In the genomic region with DNA sequence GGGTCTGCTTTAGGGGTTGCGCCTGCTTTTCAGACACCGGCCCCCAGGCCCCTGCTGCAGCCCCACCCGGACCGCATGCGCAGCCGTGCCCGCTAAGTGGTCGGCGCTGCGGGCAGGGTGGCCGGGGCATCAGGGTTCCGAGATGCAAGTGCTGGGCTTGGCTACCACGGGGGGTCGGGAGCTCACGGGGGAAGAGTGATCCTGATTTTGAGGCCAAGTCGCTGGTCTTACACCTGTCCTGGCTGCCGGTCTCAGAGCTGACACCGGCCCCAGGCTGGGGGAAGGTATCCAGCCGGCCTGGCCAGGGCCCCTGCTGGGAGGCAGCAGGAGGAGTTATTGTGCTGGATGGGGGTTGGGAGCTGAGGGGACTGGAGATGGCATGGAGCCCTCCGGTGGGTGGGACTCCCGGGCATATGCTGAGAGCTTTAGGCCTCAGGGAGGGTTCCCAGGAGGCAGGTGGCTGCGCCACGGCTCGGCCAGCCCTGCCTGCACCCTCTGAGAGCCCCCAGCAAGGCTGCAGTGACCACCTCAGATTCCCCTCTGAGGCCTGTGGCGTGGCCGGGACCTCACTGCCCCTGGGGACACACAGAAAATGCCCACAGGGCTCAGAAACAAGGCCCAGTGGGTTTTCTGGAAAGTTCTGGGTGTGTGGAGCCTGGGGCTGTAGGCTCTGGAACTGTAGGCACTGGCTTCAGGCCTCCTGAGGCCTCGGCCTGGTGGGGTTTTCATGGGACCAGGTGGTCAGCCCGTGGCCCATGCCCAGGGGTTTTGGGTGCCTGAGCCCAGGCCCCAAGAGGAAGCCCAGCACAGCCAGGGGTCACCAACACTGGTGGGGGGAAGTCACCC, we compare ENCODE assay signal across 13 cellular contexts. TPM values are rescaled to one million over a fixed set of nuclear protein-coding genes. Genes with fewer than 3 reads are reported as not detected.
DNase-seq lines count a peak whose midpoint lies in the region; ATAC-seq, FAIRE-seq and TF ChIP-seq lines count a peak whose summit lies in the region.
"Had no signal": no experiment of that assay in that cellular context is flagged by ENCODE, and none has a peak within 500 bp of the region (broad histone marks: within the 10 kb centered on the region; RNA-seq: fewer than 3 reads in every experiment).

No MANE protein-coding gene starts in this region.

- no peak for TF ChIP-seq POLR2A in IMR-90 (IDR thresholded peaks at IDR 0.05; ENCODE audit: low read depth, low read length)
- TF ChIP-seq POLR2A in K562 (conservative IDR thresholded peaks at IDR 0.05), result no peak

- H3K23ac ChIP-seq in IMR-90 (ENCODE audit: low read depth, low read length), result peak overlapping the region; percentile 65

- H2BK20ac ChIP-seq in IMR-90 (ENCODE audit: low read depth, low read length), result peak overlapping the region; percentile 95

- intact Hi-C loops in IMR-90 (cut with micrococcal nuclease) (no loop called here), K562 (cut with micrococcal nuclease) (no loop called here)

- H3K9me1 ChIP-seq in IMR-90 (ENCODE audit: insufficient read depth, low read length), result peaks cover 9% of the 10 kb centered on the region
- no peaks in the 10 kb centered on the region for H3K9me1 ChIP-seq in K562 (ENCODE audit: control insufficient read depth, insufficient read depth, low read length)

- peak overlapping the region; percentile 74; the same call in 2 of the 3 replicates for H2BK15ac ChIP-seq in IMR-90 (ENCODE audit: low read depth, low read length)

- no peaks in the 10 kb centered on the region for H3K36me3 ChIP-seq in IMR-90 (ENCODE audit: control insufficient read depth, insufficient read depth, low read length)
- H3K36me3 ChIP-seq in K562 (ENCODE audit: control insufficient read depth, insufficient read depth, low read length), result no peaks in the 10 kb centered on the region
- H3K36me3 ChIP-seq in skeletal muscle satellite cell (ENCODE audit: insufficient read depth, low read length), result no peaks in the 10 kb centered on the region

- no peak for TF ChIP-seq RAD21 in IMR-90 (IDR thresholded peaks at IDR 0.05; ENCODE audit: low read length)
- no peak for TF ChIP-seq RAD21 in K562 (CRISPR knock-in tag; conservative IDR thresholded peaks at IDR 0.05 in 1 of 2, IDR thresholded peaks at IDR 0.05 in 1 of 2)

- TF ChIP-seq EP300 in K562 (IDR thresholded peaks at IDR 0.05; ENCODE audit: low read length), result no peak

- H3K4me2 ChIP-seq in IMR-90 (ENCODE audit: low read depth, low read length), result no peak overlapping the region
- no peak overlapping the region for H3K4me2 ChIP-seq in K562 (ENCODE audit: insufficient read depth, low read length)
- H3K4me2 ChIP-seq in skeletal muscle satellite cell (ENCODE audit: low read length), result peak overlapping the region; percentile 11

- TF ChIP-seq CTCF in IMR-90 (conservative IDR thresholded peaks at IDR 0.05; ENCODE audit: low read depth, low read length), result no peak
- no peak for TF ChIP-seq CTCF in K562 (IDR thresholded peaks at IDR 0.05 in 2 of 3, conservative IDR thresholded peaks at IDR 0.05 in 1 of 3; ENCODE audit: insufficient read depth in 2 of 3, low read depth in 1 of 3, low read length in 3 of 3)

- H3K4me3 ChIP-seq in IMR-90 (ENCODE audit: insufficient read depth, low read depth, low read length) (no peak overlapping the region), K562 (no peak overlapping the region), skeletal muscle satellite cell (ENCODE audit: low read length) (no peak overlapping the region)

- H3K56ac ChIP-seq in IMR-90 (ENCODE audit: extremely low read depth, insufficient read depth, low read length), result peak overlapping the region; percentile 60

- dilution Hi-C loops in IMR-90 (cut with HindIII; ENCODE audit: low sequenced_read_pairs, unreplicated experiment), result no loop called here

- peak overlapping the region; percentile 92 for H2AK9ac ChIP-seq in IMR-90 (replicated peaks; ENCODE audit: low read depth, low read length, poor library complexity)

- DNase-seq in NCI-H345 (lab: John Stamatoyannopoulos, UW), result peak; percentile 47
- DNase-seq in NCI-H345 treated with DMSO at 0.1 percent for 48 hours (lab: John Stamatoyannopoulos, UW; ENCODE audit: unreplicated experiment), result no peak
- DNase-seq in IMR-90, result no peak
- DNase-seq in K562 (ENCODE audit: extremely low read depth in 1 of 4, low spot score in 3 of 4), result no peak
- DNase-seq in HEK293T (ENCODE audit: extremely low spot score), result no peak
- DNase-seq in activated T-cell treated with anti-CD3 and anti-CD28 coated beads, Interleukin-2, amount 50 U/mL, for 1 hour, result no peak
- DNase-seq: NCI-H526 treated with DMSO at 0.1 percent for 48 hours had no signal

- H2AK5ac ChIP-seq in IMR-90 (ENCODE audit: low read depth, low read length), result peak overlapping the region; percentile 65

- peak overlapping the region; percentile 97 for H2BK5ac ChIP-seq in IMR-90 (ENCODE audit: low read depth, low read length, poor library complexity, severe bottlenecking)

- peaks cover 38% of the 10 kb centered on the region for H3K4me1 ChIP-seq in IMR-90 (ENCODE audit: control insufficient read depth, insufficient read depth, low read length)
- peaks cover 0 to 28% of the 10 kb centered on the region in 2 experiments; a peak in 2 of 5 replicates for H3K4me1 ChIP-seq in K562 (replicated peaks in 1 of 2; ENCODE audit: control insufficient read depth in 2 of 2, insufficient read depth in 2 of 2, low read length in 2 of 2)
- H3K4me1 ChIP-seq in skeletal muscle satellite cell (ENCODE audit: control insufficient read depth, insufficient read depth, low read length), result peaks cover 38% of the 10 kb centered on the region

- H4K8ac ChIP-seq in IMR-90 (ENCODE audit: low read depth in 2 of 2, low read length in 2 of 2), result peak overlapping the region; percentile 77 to 83

- ATAC-seq in IMR-90 (ENCODE audit: low read depth) (peak; percentile 22), K562 (peak; percentile 51), HG03342 (IDR thresholded peaks at IDR 0.05; ENCODE audit: unreplicated experiment) (no peak)

- H3K27me3 ChIP-seq in IMR-90 (ENCODE audit: control insufficient read depth, insufficient read depth, low read length) (no peaks in the 10 kb centered on the region; the same call in 1 of the 2 replicates), K562 (ENCODE audit: control insufficient read depth in 2 of 2, insufficient read depth in 2 of 2, low read length in 2 of 2) (peaks cover 0 to 28% of the 10 kb centered on the region in 2 experiments; a peak in 3 of 5 replicates), skeletal muscle satellite cell (ENCODE audit: control insufficient read depth, insufficient read depth, low read length) (peaks cover 6% of the 10 kb centered on the region)

- H4K20me1 ChIP-seq in IMR-90 (ENCODE audit: insufficient read depth, low read length), result no peaks in the 10 kb centered on the region
- 0 out of 2 replicates have a peak, but pooled peaks cover 5% of the 10 kb centered on the region for H4K20me1 ChIP-seq in K562 (replicated peaks; ENCODE audit: control insufficient read depth, insufficient read depth, low read length)

- peak overlapping the region; percentile 95 for H3K4ac ChIP-seq in IMR-90 (ENCODE audit: low read depth, low read length)

- in situ Hi-C loops in IMR-90 (cut with MboI; ENCODE audit: low sequenced_read_pairs) (no loop called here), K562 (cut with MboI) (no loop called here)

- H3K9me3 ChIP-seq in IMR-90 (ENCODE audit: control insufficient read depth, insufficient read depth, low read length) (no peaks in the 10 kb centered on the region), K562 (replicated peaks; ENCODE audit: control insufficient read depth, insufficient read depth, low read depth, low read length) (peaks cover 3% of the 10 kb centered on the region; the same call in 1 of the 2 replicates), skeletal muscle satellite cell (replicated peaks; ENCODE audit: low read length) (no peaks in the 10 kb centered on the region)

- POLR2A ChIA-PET in IMR-90 (lab: Charles Lee; ENCODE audit: unreplicated experiment) (no interaction called here), K562 (lab: Yijun Ruan, JAX) (interaction anchor here (0.7 kb wide), 1 partner anchor 105 kb away, joined by 3 read pairs; no protein-coding TSS in a partner anchor), HEK293T (lab: Yijun Ruan, JAX) (no interaction called here)

- 85% methylated on average over 18 of the region's 28 CpGs; no CpG with 5 or more reads in 1 of the 2 experiments for WGBS in IMR-90 (ENCODE audit: extremely low coverage in 2 of 2, insufficient read length in 1 of 2), 2 experiments
- 34% methylated on average over 22 of the region's 28 CpGs for WGBS in K562 (ENCODE audit: insufficient coverage, low coverage, missing lambda C conversion rate)

- H2AFZ ChIP-seq in IMR-90 (replicated peaks; ENCODE audit: low read length, poor library complexity) (peak overlapping the region; percentile 81), K562 (ENCODE audit: low read depth, low read length) (no peak overlapping the region)

- peak overlapping the region; percentile 65 for H4K5ac ChIP-seq in IMR-90 (ENCODE audit: low read depth, low read length)

- H3K9ac ChIP-seq in IMR-90 (ENCODE audit: low read depth, low read length), result peak overlapping the region; percentile 37; the same call in 1 of the 2 replicates
- H3K9ac ChIP-seq in K562 (ENCODE audit: insufficient read depth in 1 of 2, low read depth in 2 of 2, low read length in 2 of 2), result peak overlapping the region in 1 of 2 experiments; percentile 45; a peak in 1 of 4 replicates
- H3K9ac ChIP-seq in skeletal muscle satellite cell (ENCODE audit: low read depth, low read length), result peak overlapping the region; percentile 51

- H3K79me2 ChIP-seq in K562 (ENCODE audit: control insufficient read depth, insufficient read depth, low read length), result no peaks in the 10 kb centered on the region

- no peaks in the 10 kb centered on the region; a peak in 1 of 4 replicates for H3K79me1 ChIP-seq in IMR-90 (ENCODE audit: low read depth in 1 of 2, low read length in 2 of 2)

- FAIRE-seq in K562 (lab: Jason Lieb, UNC), result no peak

- CTCF ChIA-PET in IMR-90 (lab: Yijun Ruan, JAX), result interaction anchor here (0.9 kb wide), 1 partner anchor 13 kb away, joined by 4 read pairs; no protein-coding TSS in a partner anchor
- CTCF ChIA-PET in K562 (lab: Yijun Ruan, JAX; ENCODE audit: low intra/inter-chr PET ratio), result no interaction called here
- CTCF ChIA-PET in HEK293T (lab: Yijun Ruan, JAX), result no interaction called here

- peak overlapping the region; percentile 72 for H3K14ac ChIP-seq in IMR-90 (replicated peaks; ENCODE audit: low read depth, low read length)

- H3K27ac ChIP-seq in IMR-90 (ENCODE audit: insufficient read depth, low read length) (peak overlapping the region; percentile 80), K562 (ENCODE audit: extremely low read depth, low read depth, low read length) (no peak overlapping the region)

- H4K91ac ChIP-seq in IMR-90 (ENCODE audit: insufficient read depth, low read depth, low read length), result peak overlapping the region; percentile 96

- peak overlapping the region; percentile 65 for H3K18ac ChIP-seq in IMR-90 (ENCODE audit: low read depth, low read length)

- H2BK120ac ChIP-seq in IMR-90 (ENCODE audit: low read depth, low read length), result peak overlapping the region; percentile 96

- no TSS peak for BruUV-seq in IMR-90 (replicated peaks; lab: Mats Ljungman, UMichigan)
- BruUV-seq in K562 (replicated peaks; lab: Mats Ljungman, UMichigan), result no TSS peak

RNA-seq across cellular contexts. Expression of a gene that starts 4.4 kb away (rescaled TPM):
- total RNA-seq in IMR-90 (2012; rRNA removed) (not detected in 2 replicates), K562 (2014; rRNA removed) (not detected in 2 replicates), K562 (2014; rRNA removed; fragmentation: Illumina TruSeq; extraction: Trizol) (not detected in 2 replicates), K562 (2015; rRNA removed; fragmentation: Illumina TruSeq; extraction: Trizol) (not detected in 2 replicates), K562 (2021) (under 0.01 TPM in 1 of 2 replicates, not detected in the other)
- polyA plus RNA-seq in IMR-90 (2012; rRNA removed) (0.01 and 0.02 TPM in 2 replicates), K562 (2011; rRNA removed) (not detected in 2 replicates), K562 (2014; fragmentation: Illumina TruSeq; extraction: Trizol) (not detected in 2 replicates), K562 (2014; fragmentation: Nextera tagmentation; extraction: Ambion mirVana) (not detected), K562 (2014; rRNA removed) (not detected in 2 replicates)
- polyA plus RNA-seq in IMR-90 (2012; cell fraction: cytosol; rRNA removed), result under 0.01 TPM in 1 of 2 replicates, not detected in the other
- under 0.01 and 0.01 TPM in 2 replicates for polyA plus RNA-seq in IMR-90 (2012; cell fraction: nucleus; rRNA removed; ENCODE audit: low replicate concordance)
- total RNA-seq in K562 (2011; cell fraction: chromatin; rRNA removed; ENCODE audit: low replicate concordance), result not detected in 2 replicates
- not detected in 2 replicates for total RNA-seq in K562 (2011; cell fraction: nucleolus; rRNA removed)
- total RNA-seq in K562 (2011; cell fraction: nucleoplasm; rRNA removed), result not detected in 2 replicates
- polyA plus RNA-seq in K562 (2011; cell fraction: cytosol; rRNA removed), result under 0.01 TPM in 1 of 2 replicates, not detected in the other
- polyA plus RNA-seq in K562 (2011; cell fraction: nucleus; rRNA removed), result not detected in 2 replicates
- polyA plus RNA-seq in K562 (2012), result under 0.01 TPM in 2 replicates
- polyA minus RNA-seq in K562 (2011; rRNA and poly(A)+ RNA removed), result not detected in 2 replicates
- not detected in 2 replicates for polyA minus RNA-seq in K562 (2011; cell fraction: cytosol; rRNA and poly(A)+ RNA removed)
- polyA minus RNA-seq in K562 (2011; cell fraction: nucleus; rRNA and poly(A)+ RNA removed), result not detected in 2 replicates
- total RNA-seq in skeletal muscle satellite cell (2012; rRNA removed), result not detected in 2 replicates
- total RNA-seq: fibroblast of villous mesenchyme; left ventricle myocardium superior; pulmonary artery endothelial cell; T-helper 2 cell treated with Interferon-gamma antibody and Interleukin-4, amounts not matched to agents 100 ng/mL and 5 ng/mL, for 36 hours had no signal
